22 cellular contexts compared by ENCODE assay signal in the genomic region with DNA sequence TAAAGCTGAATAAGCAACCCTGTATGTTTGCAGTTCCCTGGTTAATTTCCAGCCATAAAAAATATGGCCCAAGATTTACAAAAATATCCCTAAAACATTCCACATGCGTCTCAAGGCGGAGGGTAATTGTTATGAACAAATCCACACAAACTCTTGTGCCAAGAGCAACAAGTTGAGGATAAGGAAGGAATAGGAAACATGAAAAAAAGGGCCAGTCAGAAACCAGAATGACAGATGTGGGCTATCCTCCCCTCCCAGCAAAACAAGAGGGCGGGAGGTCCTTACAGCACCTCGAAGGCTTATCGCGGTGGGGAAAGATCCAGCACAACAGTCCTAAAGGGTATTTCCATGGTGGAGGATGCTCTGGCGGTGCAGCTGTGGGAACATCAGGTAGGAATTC.
A peak's percentile ranks its signal among the peaks of the same experiment; 100 is the strongest.
DNase-seq lines count a peak whose midpoint lies in the region; ATAC-seq, FAIRE-seq and TF ChIP-seq lines count a peak whose summit lies in the region.
"Had no signal": no experiment of that assay in that cellular context is flagged by ENCODE, and none has a peak within 500 bp of the region (broad histone marks: within the 10 kb centered on the region; RNA-seq: fewer than 3 reads in every experiment).

No MANE protein-coding gene starts in this region.

- TF ChIP-seq POLR2A in GM18505 (IDR thresholded peaks at IDR 0.05; ENCODE audit: borderline replicate concordance, extremely low read depth, insufficient read depth, insufficient read length) = no peak

- CTCF ChIA-PET in activated CD4-positive, alpha-beta memory T cell treated with anti-CD3 and anti-CD28 coated beads, Interleukin-2, amount 10 ng/mL, durations not matched to agents 7 days and 5 days (lab: Charles Lee) = no interaction called here

- no peak overlapping the region for H3K4me3 ChIP-seq in AG10803 (ENCODE audit: low read length)
- H3K4me3 ChIP-seq in astrocyte (ENCODE audit: insufficient read depth, low read depth, low read length) = no peak overlapping the region
- no peak overlapping the region for H3K4me3 ChIP-seq in fibroblast of the aortic adventitia (ENCODE audit: low read depth, low read length)
- H3K4me3 ChIP-seq: PC-9 had no signal

- H3K9ac ChIP-seq in astrocyte (ENCODE audit: low read length) = no peak overlapping the region

- DNase-seq in AG10803 (ENCODE audit: low read depth) = peak; percentile 29
- peak; percentile 70 for DNase-seq in astrocyte (ENCODE audit: low read depth)
- DNase-seq in fibroblast of the aortic adventitia (ENCODE audit: low read depth) = peak; percentile 84
- peak; percentile 62 for DNase-seq in left kidney (ENCODE audit: low read depth, low spot score)
- DNase-seq in activated CD4-positive, alpha-beta memory T cell treated with anti-CD3 and anti-CD28 coated beads, Interleukin-2, amount 10 ng/mL, durations not matched to agents 7 days and 5 days = no peak
- no peak for DNase-seq in DMS153 treated with DMSO at 0.1 percent for 48 hours (lab: John Stamatoyannopoulos, UW; ENCODE audit: unreplicated experiment)
- DNase-seq: Calu3; CD8-positive, alpha-beta T cell; DMS53; EL; KBM-7; MV-4-11; NCI-H1417; NCI-H187 treated with DMSO at 0.1 percent for 48 hours; NCI-H226; NCI-H524; PC-9 had no signal

- no peak for ATAC-seq in GM18519 (IDR thresholded peaks at IDR 0.05; ENCODE audit: low FRiP score, unreplicated experiment)
- ATAC-seq in GM18505 (IDR thresholded peaks at IDR 0.05; ENCODE audit: unreplicated experiment) = no peak
- ATAC-seq: CD8-positive, alpha-beta T cell had no signal

- H3K9me3 Mint-ChIP-seq in astrocyte (ENCODE audit: unreplicated experiment) = peaks cover 6% of the 10 kb centered on the region
- H3K9me3 Mint-ChIP-seq in activated CD4-positive, alpha-beta memory T cell treated with anti-CD3 and anti-CD28 coated beads, Interleukin-2, amount 10 ng/mL, durations not matched to agents 7 days and 5 days = no peaks in the 10 kb centered on the region
- H3K9me3 Mint-ChIP-seq: CD8-positive, alpha-beta T cell had no signal

- peaks cover 1% of the 10 kb centered on the region for H3K4me1 Mint-ChIP-seq in astrocyte (ENCODE audit: low read depth, unreplicated experiment)
- no peaks in the 10 kb centered on the region for H3K4me1 Mint-ChIP-seq in activated CD4-positive, alpha-beta memory T cell treated with anti-CD3 and anti-CD28 coated beads, Interleukin-2, amount 10 ng/mL, durations not matched to agents 7 days and 5 days

- H3K36me3 Mint-ChIP-seq in astrocyte (ENCODE audit: low read depth, unreplicated experiment) = peaks cover 4% of the 10 kb centered on the region
- no peaks in the 10 kb centered on the region for H3K36me3 Mint-ChIP-seq in activated CD4-positive, alpha-beta memory T cell treated with anti-CD3 and anti-CD28 coated beads, Interleukin-2, amount 10 ng/mL, durations not matched to agents 7 days and 5 days (ENCODE audit: low read depth)
- H3K36me3 Mint-ChIP-seq: CD8-positive, alpha-beta T cell had no signal

- no peaks in the 10 kb centered on the region for H3K79me2 ChIP-seq in astrocyte (ENCODE audit: insufficient read depth, low read length)

- POLR2A ChIA-PET in activated CD4-positive, alpha-beta memory T cell treated with anti-CD3 and anti-CD28 coated beads, Interleukin-2, amount 10 ng/mL, durations not matched to agents 7 days and 5 days (lab: Charles Lee) = no interaction called here

- no peak overlapping the region for H3K4me2 ChIP-seq in astrocyte (ENCODE audit: low read length)
- H3K4me2 ChIP-seq: PC-9 had no signal

- no peaks in the 10 kb centered on the region for H3K36me3 ChIP-seq in astrocyte (ENCODE audit: insufficient read depth, low read length)

- H3K27ac ChIP-seq in astrocyte (ENCODE audit: low read depth, low read length) = no peak overlapping the region
- H3K27ac ChIP-seq: PC-9 had no signal

- H2AFZ ChIP-seq in astrocyte (ENCODE audit: low read depth, low read length) = no peak overlapping the region
- H2AFZ ChIP-seq: PC-9 had no signal

- no peaks in the 10 kb centered on the region for H4K20me1 ChIP-seq in astrocyte (ENCODE audit: insufficient read depth, low read length)

- H3K27ac Mint-ChIP-seq in astrocyte (ENCODE audit: unreplicated experiment) = no peak overlapping the region
- H3K27ac Mint-ChIP-seq in activated CD4-positive, alpha-beta memory T cell treated with anti-CD3 and anti-CD28 coated beads, Interleukin-2, amount 10 ng/mL, durations not matched to agents 7 days and 5 days = no peak overlapping the region
- H3K27ac Mint-ChIP-seq: CD8-positive, alpha-beta T cell had no signal

- FAIRE-seq in astrocyte (lab: Jason Lieb, UNC) = no peak
- FAIRE-seq: GM12891, GM18507, H1 had no signal

- H3K4me1 ChIP-seq in astrocyte (ENCODE audit: insufficient read depth, low read length) = peaks cover 12% of the 10 kb centered on the region

- peaks cover 88% of the 10 kb centered on the region for H3K27me3 Mint-ChIP-seq in astrocyte (ENCODE audit: low read depth, unreplicated experiment)
- H3K27me3 Mint-ChIP-seq in activated CD4-positive, alpha-beta memory T cell treated with anti-CD3 and anti-CD28 coated beads, Interleukin-2, amount 10 ng/mL, durations not matched to agents 7 days and 5 days = peaks cover 32% of the 10 kb centered on the region

- H3K9me3 ChIP-seq in astrocyte (ENCODE audit: insufficient read depth, low read depth, low read length) = no peaks in the 10 kb centered on the region

- TF ChIP-seq CTCF in AG10803 (conservative IDR thresholded peaks at IDR 0.05; ENCODE audit: low read length) (no peak), astrocyte (IDR thresholded peaks at IDR 0.05; ENCODE audit: insufficient read depth, low read depth, low read length) (no peak), fibroblast of the aortic adventitia (IDR thresholded peaks at IDR 0.05; ENCODE audit: insufficient read depth, low read length) (no peak)

- peaks cover 65% of the 10 kb centered on the region for H3K27me3 ChIP-seq in astrocyte (ENCODE audit: insufficient read depth, low read length)

- no peak overlapping the region for H3K4me3 Mint-ChIP-seq in astrocyte (ENCODE audit: unreplicated experiment)
- H3K4me3 Mint-ChIP-seq in activated CD4-positive, alpha-beta memory T cell treated with anti-CD3 and anti-CD28 coated beads, Interleukin-2, amount 10 ng/mL, durations not matched to agents 7 days and 5 days = no peak overlapping the region
- H3K4me3 Mint-ChIP-seq: CD8-positive, alpha-beta T cell had no signal

Comparison
In these comparisons a context has a peak if more than half of its experiments do, and no peak if none do; other contexts are left out.
1. DNase-seq: peak in AG10803 (single experiment), astrocyte (single experiment), fibroblast of the aortic adventitia (single experiment) and left kidney (single experiment); none in activated CD4-positive, alpha-beta memory T cell treated with anti-CD3 and anti-CD28 coated beads, Interleukin-2, amount 10 ng/mL, durations not matched to agents 7 days and 5 days (single experiment) and DMS153 treated with DMSO at 0.1 percent for 48 hours (single experiment).